In the genomic region with DNA sequence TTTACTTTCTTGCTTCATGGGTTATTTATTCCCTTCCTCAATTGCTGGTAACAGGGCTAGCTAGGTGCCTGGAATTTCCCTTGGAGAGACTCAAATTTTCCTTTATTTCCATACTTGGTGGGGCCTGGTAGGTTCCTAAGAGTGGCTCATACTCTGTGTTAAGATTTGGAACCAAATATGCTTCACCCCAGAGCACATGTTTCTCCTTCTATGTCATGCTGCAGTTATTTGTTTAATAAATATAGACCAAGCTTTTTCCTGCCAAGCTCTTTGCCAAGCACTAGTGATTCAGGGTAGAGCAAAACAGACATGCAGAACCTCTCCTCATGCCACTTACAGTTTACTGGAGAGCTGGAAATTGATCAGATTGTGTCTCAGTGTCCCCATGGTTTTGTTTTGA, we compare ENCODE assay signal across 25 cellular contexts.
DNase-seq lines count a peak whose midpoint lies in the region; ATAC-seq and TF ChIP-seq lines count a peak whose summit lies in the region.
"Had no signal": no experiment of that assay in that cellular context is flagged by ENCODE, and none has a peak within 500 bp of the region (broad histone marks: within the 10 kb centered on the region; RNA-seq: fewer than 3 reads in every experiment).

No MANE protein-coding gene starts in this region.

- no peak for TF ChIP-seq CTCF in AG04449 (IDR thresholded peaks at IDR 0.05; ENCODE audit: insufficient read depth, low read length, missing control alignments)

- H3K27me3 Mint-ChIP-seq in activated naive CD8-positive, alpha-beta T cell treated with anti-CD3 and anti-CD28 coated beads for 36 hours, result no peaks in the 10 kb centered on the region

- CTCF ChIA-PET in AG04449 (lab: Yijun Ruan, JAX), result no interaction called here

- H3K36me3 Mint-ChIP-seq in activated naive CD8-positive, alpha-beta T cell treated with anti-CD3 and anti-CD28 coated beads for 36 hours, result no peaks in the 10 kb centered on the region

- H3K27ac Mint-ChIP-seq in activated naive CD8-positive, alpha-beta T cell treated with anti-CD3 and anti-CD28 coated beads for 36 hours, result no peak overlapping the region
- H3K27ac Mint-ChIP-seq: activated CD4-positive, alpha-beta T cell treated with anti-CD3 and anti-CD28 coated beads for 36 hours; nephron progenitor cell; T-helper 1 cell treated with Interleukin-12 subunit alpha and Interleukin-12 subunit beta and Interleukin-4 antibody, amounts not matched to agents 30 μg/mL and 1 μg/mL, for 36 hours had no signal

- H3K9me3 Mint-ChIP-seq in activated naive CD8-positive, alpha-beta T cell treated with anti-CD3 and anti-CD28 coated beads for 36 hours, result no peaks in the 10 kb centered on the region
- H3K9me3 Mint-ChIP-seq: H9; nephron progenitor cell; T-helper 1 cell treated with Interleukin-12 subunit alpha and Interleukin-12 subunit beta and Interleukin-4 antibody, amounts not matched to agents 30 μg/mL and 1 μg/mL, for 36 hours had no signal

- no peak for ATAC-seq in HG02642 (IDR thresholded peaks at IDR 0.05; ENCODE audit: poor library complexity, unreplicated experiment)
- ATAC-seq in GM21723 (IDR thresholded peaks at IDR 0.05; ENCODE audit: unreplicated experiment), result no peak
- ATAC-seq: activated CD4-positive, alpha-beta T cell treated with anti-CD3 and anti-CD28 coated beads for 36 hours; HepG2; left lobe of liver; pancreas; right lobe of liver; upper lobe of right lung had no signal

- no peak overlapping the region for H3K4me3 Mint-ChIP-seq in activated naive CD8-positive, alpha-beta T cell treated with anti-CD3 and anti-CD28 coated beads for 36 hours
- H3K4me3 Mint-ChIP-seq: activated CD4-positive, alpha-beta T cell treated with anti-CD3 and anti-CD28 coated beads for 36 hours; H9; nephron progenitor cell; T-helper 1 cell treated with Interleukin-12 subunit alpha and Interleukin-12 subunit beta and Interleukin-4 antibody, amounts not matched to agents 30 μg/mL and 1 μg/mL, for 36 hours had no signal

- H3K4me3 ChIP-seq in AG04449 (ENCODE audit: low read depth, low read length), result no peak overlapping the region
- H3K4me3 ChIP-seq: pancreas, right lobe of liver, SK-N-MC, upper lobe of right lung had no signal

- POLR2A ChIA-PET in AG04449 (lab: Yijun Ruan, JAX), result interaction anchor here (1.0 kb wide), 1 partner anchor 58 kb away, joined by 3 read pairs; no protein-coding TSS in a partner anchor

- H3K4me1 Mint-ChIP-seq in activated naive CD8-positive, alpha-beta T cell treated with anti-CD3 and anti-CD28 coated beads for 36 hours, result no peaks in the 10 kb centered on the region
- H3K4me1 Mint-ChIP-seq: activated CD4-positive, alpha-beta T cell treated with anti-CD3 and anti-CD28 coated beads for 36 hours; nephron progenitor cell had no signal

- peak; percentile 46 for DNase-seq in AG04449 (ENCODE audit: low read depth, low spot score)
- DNase-seq in GM04504 (ENCODE audit: low read depth), result peak; percentile 31
- DNase-seq in dedifferentiated amniotic fluid mesenchymal stem cell (ENCODE audit: extremely low spot score), result peak; percentile 70
- peak; percentile 9 for DNase-seq in kidney tubule cell (ENCODE audit: low spot score)
- DNase-seq in midbrain (lab: John Stamatoyannopoulos, UW), result no peak
- DNase-seq in activated naive CD8-positive, alpha-beta T cell treated with anti-CD3 and anti-CD28 coated beads for 36 hours, result no peak
- DNase-seq: activated CD4-positive, alpha-beta T cell treated with anti-CD3 and anti-CD28 coated beads for 36 hours; activated gamma-delta T cell treated with Interleukin-2 at 50 U/mL for 16 hours; amygdala; C1 segment of cervical spinal cord; central memory CD4-positive, alpha-beta T cell; DMS79 treated with DMSO at 0.1 percent for 48 hours; H9; NCI-H1092; NCI-H1930; nephron progenitor cell; pancreas; right lobe of liver; upper lobe of right lung had no signal

Comparison
In these comparisons a context has a peak if more than half of its experiments do, and no peak if none do; other contexts are left out.
1. DNase-seq: peak in AG04449 (single experiment), GM04504 (single experiment), dedifferentiated amniotic fluid mesenchymal stem cell (single experiment) and kidney tubule cell (single experiment); none in midbrain (single experiment) and activated naive CD8-positive, alpha-beta T cell treated with anti-CD3 and anti-CD28 coated beads for 36 hours (single experiment).